ENCODE assay signal across 35 cellular contexts in genomic region chr3:157961665-157962064, GRCh38.
"Had no signal": no experiment of that assay in that cellular context is flagged by ENCODE, and none has a peak within 500 bp of the region (broad histone marks: within the 10 kb centered on the region; RNA-seq: fewer than 3 reads in every experiment).

No MANE protein-coding gene starts in this region.

- H3K36me3 ChIP-seq: MG63 had no signal

- H3K9me3 ChIP-seq: MG63 had no signal

- H3K27me3 ChIP-seq: MG63 had no signal

- DNase-seq: Karpas-422, Kasumi-1, KBM-7, KG1, MG63, MV-4-11, NCI-H1048, NCI-H1092, NCI-H1092 treated with DMSO at 0.1 percent for 48 hours, NCI-H1105, NCI-H1105 treated with DMSO at 0.1 percent for 48 hours, NCI-H1417, NCI-H1417 treated with DMSO at 0.1 percent for 48 hours, NCI-H1436, NCI-H1436 treated with DMSO at 0.1 percent for 48 hours, NCI-H146, NCI-H1694, NCI-H1694 treated with DMSO at 0.1 percent for 48 hours, NCI-H187, NCI-H187 treated with DMSO at 0.1 percent for 48 hours, NCI-H1930, NCI-H2029, NCI-H2029 treated with DMSO at 0.1 percent for 48 hours, NCI-H2081, NCI-H2081 treated with DMSO at 0.1 percent for 48 hours, NCI-H2107, NCI-H2171, NCI-H2171 treated with DMSO at 0.1 percent for 48 hours, NCI-H2227 treated with DMSO at 0.1 percent for 48 hours, NCI-H226, NCI-H345, NCI-H446, NCI-H446 treated with DMSO at 0.1 percent for 48 hours, NCI-H510A, NCI-H510A treated with DMSO at 0.1 percent for 48 hours had no signal

- H3K4me3 ChIP-seq: MG63 had no signal
